In the genomic region with DNA sequence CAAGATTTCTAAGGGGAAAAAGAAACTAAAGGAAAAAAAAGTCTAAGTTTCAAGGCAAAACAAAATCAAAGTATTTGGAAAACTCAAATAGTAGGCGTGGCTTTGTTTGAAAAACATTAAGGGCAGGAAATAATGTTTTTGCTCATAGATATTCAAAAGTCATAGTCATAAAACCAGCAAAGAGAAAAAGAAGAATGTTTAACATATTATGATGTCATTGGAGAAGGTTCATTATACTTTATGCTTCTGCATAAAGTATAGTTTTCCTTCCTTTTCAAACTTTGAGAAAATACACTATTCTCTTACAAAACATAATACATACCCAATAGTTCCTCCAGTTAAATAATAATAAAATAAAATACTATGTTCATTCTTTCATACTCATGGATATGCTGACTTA, we compare ENCODE assay signal across 30 cellular contexts.
"Had no signal": no experiment of that assay in that cellular context is flagged by ENCODE, and none has a peak within 500 bp of the region (broad histone marks: within the 10 kb centered on the region; RNA-seq: fewer than 3 reads in every experiment).

No MANE protein-coding gene starts in this region.

- H3K4me1 ChIP-seq: ascending aorta had no signal

- FAIRE-seq: bronchial epithelial cell, TTC549 had no signal

- H3K27ac ChIP-seq: ascending aorta, cardiac muscle cell, VCaP had no signal

- H3K36me3 ChIP-seq: ascending aorta, cardiac muscle cell had no signal

- H3K4me3 ChIP-seq: ascending aorta, cardiac muscle cell had no signal

- DNase-seq: activated B cell treated with CpG ODN at 0.5 μM for 24 hours; activated CD4-positive, alpha-beta memory T cell treated with anti-CD3 and anti-CD28 coated beads for 36 hours; activated CD4-positive, alpha-beta T cell treated with anti-CD3 and anti-CD28 coated beads for 4 hours; activated CD4-positive, alpha-beta T cell treated with anti-CD3 and anti-CD28 coated beads, Interleukin-2, amount 10 ng/mL, durations not matched to agents 24 days and 14 days; activated CD4-positive, alpha-beta T cell treated with anti-CD3 and anti-CD28 coated beads, Interleukin-2, amount 50 U/mL, for 1 hour; activated CD4-positive, alpha-beta T cell treated with anti-CD3 and anti-CD28 coated beads, Interleukin-2, amount 50 U/mL, for 4 hours; activated CD4-positive, CD25-positive, alpha-beta regulatory T cell treated with anti-CD3 and anti-CD28 coated beads, Interleukin-2, amount 50 U/mL, for 72 hours; activated CD8-positive, alpha-beta memory T cell treated with anti-CD3 and anti-CD28 coated beads, Interleukin-2, amount 50 U/mL, for 4 hours; activated CD8-positive, alpha-beta T cell treated with anti-CD3 and anti-CD28 coated beads for 36 hours; activated gamma-delta T cell; activated naive CD4-positive, alpha-beta T cell treated with anti-CD3 and anti-CD28 coated beads, Interleukin-2, amount 10 ng/mL, durations not matched to agents 7 days and 5 days; activated naive CD4-positive, alpha-beta T cell treated with Interleukin-2 at 50 U/mL for 16 hours; activated naive CD8-positive, alpha-beta T cell treated with anti-CD3 and anti-CD28 coated beads, Interleukin-2, amount 10 ng/mL, durations not matched to agents 7 days and 5 days; activated naive CD8-positive, alpha-beta T cell treated with anti-CD3 and anti-CD28 coated beads, Interleukin-2, amount 50 U/mL, for 24 hours; activated T-cell treated with anti-CD3 and anti-CD28 coated beads for 4 hours; activated T-cell treated with anti-CD3 and anti-CD28 coated beads, Interleukin-2, amount 50 U/mL, for 1 hour; activated T-cell treated with anti-CD3 and anti-CD28 coated beads, Interleukin-2, amount 50 U/mL, for 48 hours; amygdala; anterior cingulate cortex; caudate nucleus; cerebellar nuclear complex; T-helper 1 cell; T-helper 2 cell; T-helper 9 cell had no signal

- H3K9me3 ChIP-seq: ascending aorta had no signal

- H3K27me3 ChIP-seq: ascending aorta, cardiac muscle cell had no signal

- ATAC-seq: activated CD8-positive, alpha-beta T cell treated with anti-CD3 and anti-CD28 coated beads for 36 hours; activated naive CD8-positive, alpha-beta T cell treated with anti-CD3 and anti-CD28 coated beads, Interleukin-2, amount 50 U/mL, for 24 hours; activated T-helper 17 cell treated with anti-CD3 and anti-CD28 coated beads, Interleukin-2, amount 50 U/mL, for 72 hours had no signal
